15 cellular contexts compared by ENCODE assay signal in the genomic region with DNA sequence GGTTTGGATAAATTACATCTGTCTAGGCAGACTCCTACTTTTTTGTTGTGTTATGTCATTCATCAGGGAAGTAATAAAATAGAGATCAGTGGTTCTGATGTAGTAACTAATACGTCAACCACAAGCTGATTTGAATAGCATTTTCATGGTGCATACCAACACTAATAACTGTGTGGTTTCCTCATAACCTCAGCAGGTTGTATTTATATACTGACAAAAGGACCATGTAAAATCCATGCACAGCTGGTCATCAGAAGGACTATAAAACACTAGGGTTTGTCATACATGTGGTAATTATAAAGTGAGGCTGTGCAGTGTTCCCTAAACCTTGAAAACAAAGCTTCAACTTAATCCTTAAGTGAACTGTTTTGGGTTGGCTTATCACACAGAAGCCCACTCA.
DNase-seq lines count a peak whose midpoint lies in the region; ATAC-seq, FAIRE-seq and TF ChIP-seq lines count a peak whose summit lies in the region.
"Had no signal": no experiment of that assay in that cellular context is flagged by ENCODE, and none has a peak within 500 bp of the region (broad histone marks: within the 10 kb centered on the region; RNA-seq: fewer than 3 reads in every experiment).

No MANE protein-coding gene starts in this region.

- no peaks in the 10 kb centered on the region; the same call in 2 of the 3 replicates for H3K9me3 ChIP-seq in GM12878 (replicated peaks; ENCODE audit: control insufficient read depth, insufficient read depth, low read length)

- no TSS peak for BruUV-seq in GM12878 (replicated peaks; lab: Mats Ljungman, UMichigan)

- H2AFZ ChIP-seq in GM12878 (ENCODE audit: control insufficient read depth, low read depth, low read length), result no peak overlapping the region

- H3K4me2 ChIP-seq in GM12878 (ENCODE audit: control insufficient read depth, insufficient read depth), result no peak overlapping the region

- SMC1A ChIA-PET in GM12878 (lab: Charles Lee; ENCODE audit: uncharacterized antibody, unreplicated experiment), result no interaction called here

- in situ Hi-C loops in GM12878 (cut with MboI), result no loop called here

- POLR2A ChIA-PET in GM12878 (lab: Charles Lee), result no interaction called here

- H3K9ac ChIP-seq in GM12878 (ENCODE audit: control insufficient read depth, insufficient read depth, low read length), result no peak overlapping the region

- peak; percentile 53 for DNase-seq in Daoy (ENCODE audit: low read depth)
- peak; percentile 7 for DNase-seq in HT1080 (ENCODE audit: low read depth)
- no peak for DNase-seq in GM12878 (ENCODE audit: low read depth, low spot score)
- DNase-seq in NCI-H1436 treated with DMSO at 0.1 percent for 48 hours (lab: John Stamatoyannopoulos, UW), result no peak
- no peak for DNase-seq in omental fat pad (ENCODE audit: low spot score)
- DNase-seq: activated CD4-positive, alpha-beta T cell treated with anti-CD3 and anti-CD28 coated beads, Interleukin-2, amount 10 ng/mL, durations not matched to agents 7 days and 5 days; right cardiac atrium; substantia nigra had no signal

- ATAC-seq in GM12878 (peak; percentile 54), GM18517 (IDR thresholded peaks at IDR 0.05; ENCODE audit: unreplicated experiment) (no peak), GM21515 (IDR thresholded peaks at IDR 0.05; ENCODE audit: unreplicated experiment) (no peak), omental fat pad (ENCODE audit: low FRiP score) (no peak)
- ATAC-seq: activated T-helper 17 cell treated with anti-CD3 and anti-CD28 coated beads, Interleukin-2, amount 50 U/mL, for 72 hours; HCT116; right cardiac atrium had no signal

- no peak for TF ChIP-seq EP300 in GM12878 (IDR thresholded peaks at IDR 0.05; ENCODE audit: borderline replicate concordance in 1 of 2, control insufficient read depth in 1 of 2, low read depth in 2 of 2, low read length in 2 of 2)

- peaks cover 27% of the 10 kb centered on the region for H3K4me1 Mint-ChIP-seq in nephron
- H3K4me1 Mint-ChIP-seq: activated CD4-positive, alpha-beta T cell treated with anti-CD3 and anti-CD28 coated beads, Interleukin-2, amount 10 ng/mL, durations not matched to agents 7 days and 5 days; activated T-helper 17 cell treated with anti-CD3 and anti-CD28 coated beads, Interleukin-2, amount 50 U/mL, for 72 hours had no signal

- RAD21 ChIA-PET in GM12878 (lab: Charles Lee; ENCODE audit: unreplicated experiment), result no interaction called here

- H3K4me3 ChIP-seq in GM12878, result no peak overlapping the region

- TF ChIP-seq RAD21 in GM12878 (IDR thresholded peaks at IDR 0.05; ENCODE audit: insufficient read depth, low read depth, low read length), result no peak

- H3K4me3 Mint-ChIP-seq in nephron, result no peak overlapping the region
- H3K4me3 Mint-ChIP-seq: activated CD4-positive, alpha-beta T cell treated with anti-CD3 and anti-CD28 coated beads, Interleukin-2, amount 10 ng/mL, durations not matched to agents 7 days and 5 days; activated T-helper 17 cell treated with anti-CD3 and anti-CD28 coated beads, Interleukin-2, amount 50 U/mL, for 72 hours had no signal

- H3K27ac Mint-ChIP-seq in nephron, result peak overlapping the region; percentile 73 to 89 (median 86)
- H3K27ac Mint-ChIP-seq: activated CD4-positive, alpha-beta T cell treated with anti-CD3 and anti-CD28 coated beads, Interleukin-2, amount 10 ng/mL, durations not matched to agents 7 days and 5 days; activated T-helper 17 cell treated with anti-CD3 and anti-CD28 coated beads, Interleukin-2, amount 50 U/mL, for 72 hours had no signal

- no peak for TF ChIP-seq POLR2A in GM12878 (IDR thresholded peaks at IDR 0.05; ENCODE audit: low read depth, low read length)

- H3K27me3 ChIP-seq in GM12878 (replicated peaks in 1 of 2; ENCODE audit: control insufficient read depth in 2 of 2, insufficient read depth in 2 of 2, low read length in 1 of 2), result no peaks in the 10 kb centered on the region

- WGBS in GM12878 (ENCODE audit: insufficient coverage, insufficient replicate concordance, low lambda C conversion rate, missing lambda C conversion rate), result 0% methylated on average over 1 of the region's 1 CpG

- FAIRE-seq in GM12878 (lab: Jason Lieb, UNC), result no peak
- FAIRE-seq: GM12891, GM19239 had no signal

- intact Hi-C loops in GM12878 (cut with micrococcal nuclease; ENCODE audit: unreplicated experiment), result no loop called here

- H3K27me3 Mint-ChIP-seq in nephron (ENCODE audit: low read depth), result no peaks in the 10 kb centered on the region
- H3K27me3 Mint-ChIP-seq: activated CD4-positive, alpha-beta T cell treated with anti-CD3 and anti-CD28 coated beads, Interleukin-2, amount 10 ng/mL, durations not matched to agents 7 days and 5 days; activated T-helper 17 cell treated with anti-CD3 and anti-CD28 coated beads, Interleukin-2, amount 50 U/mL, for 72 hours had no signal

- H4K20me1 ChIP-seq in GM12878 (ENCODE audit: control insufficient read depth, insufficient read depth), result no peaks in the 10 kb centered on the region

- H3K27ac ChIP-seq in GM12878 (ENCODE audit: control insufficient read depth, insufficient read depth), result no peak overlapping the region

- H3K79me2 ChIP-seq in GM12878 (ENCODE audit: control insufficient read depth, insufficient read depth, low read length), result no peaks in the 10 kb centered on the region

- H3K9me3 Mint-ChIP-seq in nephron, result peaks cover 15% of the 10 kb centered on the region

- no peaks in the 10 kb centered on the region for H3K36me3 ChIP-seq in GM12878 (ENCODE audit: control insufficient read depth in 2 of 2, insufficient read depth in 2 of 2, low read length in 1 of 2)

- CTCF ChIA-PET in GM12878 (lab: Yijun Ruan, JAX), result no interaction called here

- TF ChIP-seq CTCF in GM12878 (IDR thresholded peaks at IDR 0.05 in 2 of 3, conservative IDR thresholded peaks at IDR 0.05 in 1 of 3; ENCODE audit: control insufficient read depth in 2 of 3, extremely low read depth in 1 of 3, insufficient read depth in 1 of 3, low read depth in 3 of 3, low read length in 3 of 3) (no peak), nephron (IDR thresholded peaks at IDR 0.05; ENCODE audit: unreplicated experiment in 3 of 3) (no peak), omental fat pad (IDR thresholded peaks at IDR 0.05) (no peak)

- no peaks in the 10 kb centered on the region for H3K36me3 Mint-ChIP-seq in nephron (ENCODE audit: low read depth)

- H3K4me1 ChIP-seq in GM12878 (ENCODE audit: control insufficient read depth, insufficient read depth, low read length), result no peaks in the 10 kb centered on the region

TF ChIP-seq in GM12878, 131 proteins besides CTCF, POLR2A, EP300 and RAD21 (continues in another document):
- no peak for TF ChIP-seq BMI1 (IDR thresholded peaks at IDR 0.05; ENCODE audit: borderline replicate concordance)
- TF ChIP-seq, protein P1, sequence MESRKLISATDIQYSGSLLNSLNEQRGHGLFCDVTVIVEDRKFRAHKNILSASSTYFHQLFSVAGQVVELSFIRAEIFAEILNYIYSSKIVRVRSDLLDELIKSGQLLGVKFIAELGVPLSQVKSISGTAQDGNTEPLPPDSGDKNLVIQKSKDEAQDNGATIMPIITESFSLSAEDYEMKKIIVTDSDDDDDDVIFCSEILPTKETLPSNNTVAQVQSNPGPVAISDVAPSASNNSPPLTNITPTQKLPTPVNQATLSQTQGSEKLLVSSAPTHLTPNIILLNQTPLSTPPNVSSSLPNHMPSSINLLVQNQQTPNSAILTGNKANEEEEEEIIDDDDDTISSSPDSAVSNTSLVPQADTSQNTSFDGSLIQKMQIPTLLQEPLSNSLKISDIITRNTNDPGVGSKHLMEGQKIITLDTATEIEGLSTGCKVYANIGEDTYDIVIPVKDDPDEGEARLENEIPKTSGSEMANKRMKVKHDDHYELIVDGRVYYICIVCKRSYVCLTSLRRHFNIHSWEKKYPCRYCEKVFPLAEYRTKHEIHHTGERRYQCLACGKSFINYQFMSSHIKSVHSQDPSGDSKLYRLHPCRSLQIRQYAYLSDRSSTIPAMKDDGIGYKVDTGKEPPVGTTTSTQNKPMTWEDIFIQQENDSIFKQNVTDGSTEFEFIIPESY (IDR thresholded peaks at IDR 0.05), result no peak
- TF ChIP-seq, protein P2, sequence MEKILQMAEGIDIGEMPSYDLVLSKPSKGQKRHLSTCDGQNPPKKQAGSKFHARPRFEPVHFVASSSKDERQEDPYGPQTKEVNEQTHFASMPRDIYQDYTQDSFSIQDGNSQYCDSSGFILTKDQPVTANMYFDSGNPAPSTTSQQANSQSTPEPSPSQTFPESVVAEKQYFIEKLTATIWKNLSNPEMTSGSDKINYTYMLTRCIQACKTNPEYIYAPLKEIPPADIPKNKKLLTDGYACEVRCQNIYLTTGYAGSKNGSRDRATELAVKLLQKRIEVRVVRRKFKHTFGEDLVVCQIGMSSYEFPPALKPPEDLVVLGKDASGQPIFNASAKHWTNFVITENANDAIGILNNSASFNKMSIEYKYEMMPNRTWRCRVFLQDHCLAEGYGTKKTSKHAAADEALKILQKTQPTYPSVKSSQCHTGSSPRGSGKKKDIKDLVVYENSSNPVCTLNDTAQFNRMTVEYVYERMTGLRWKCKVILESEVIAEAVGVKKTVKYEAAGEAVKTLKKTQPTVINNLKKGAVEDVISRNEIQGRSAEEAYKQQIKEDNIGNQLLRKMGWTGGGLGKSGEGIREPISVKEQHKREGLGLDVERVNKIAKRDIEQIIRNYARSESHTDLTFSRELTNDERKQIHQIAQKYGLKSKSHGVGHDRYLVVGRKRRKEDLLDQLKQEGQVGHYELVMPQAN (conservative IDR thresholded peaks at IDR 0.05), result no peak

Comparison
In these comparisons a context has a peak if more than half of its experiments do, and no peak if none do; other contexts are left out.
1. DNase-seq: peak in Daoy (single experiment) and HT1080 (single experiment); none in GM12878 (single experiment), NCI-H1436 treated with DMSO at 0.1 percent for 48 hours (single experiment) and omental fat pad (single experiment).